16 cellular contexts compared by ENCODE assay signal in the genomic region with DNA sequence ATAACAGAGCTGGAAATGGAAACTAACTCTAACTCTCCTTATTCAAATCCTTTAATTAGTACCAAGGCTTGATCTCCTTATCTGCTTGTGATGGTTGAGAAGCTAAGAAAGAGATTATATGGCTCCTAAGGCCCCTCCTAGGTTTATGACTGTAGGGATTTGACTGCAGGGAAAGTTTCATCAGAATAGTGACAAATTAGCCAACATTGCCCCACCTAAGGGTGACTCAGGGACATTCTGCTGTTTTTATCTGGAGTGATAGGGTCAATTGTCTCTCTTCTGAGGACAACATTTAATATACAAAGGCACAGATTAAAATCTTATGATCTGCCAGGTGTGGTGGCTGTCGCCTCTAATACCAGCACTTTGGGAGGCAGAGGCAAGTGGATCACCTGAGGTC.
DNase-seq lines count a peak whose midpoint lies in the region; ATAC-seq and TF ChIP-seq lines count a peak whose summit lies in the region.
"Had no signal": no experiment of that assay in that cellular context is flagged by ENCODE, and none has a peak within 500 bp of the region (broad histone marks: within the 10 kb centered on the region; RNA-seq: fewer than 3 reads in every experiment).

No MANE protein-coding gene starts in this region.

- no peak for TF ChIP-seq POLR2A in transverse colon (IDR thresholded peaks at IDR 0.05)

- no peak overlapping the region for H3K9ac ChIP-seq in PC-3 (ENCODE audit: low read length)
- H3K9ac ChIP-seq: KMS-11 had no signal

- DNase-seq in SIG-M5 treated with dmso at 0.1 percent for 504 hours (lab: John Stamatoyannopoulos, UW; ENCODE audit: unreplicated experiment) = peak; percentile 53
- DNase-seq in SIG-M5 (lab: John Stamatoyannopoulos, UW) = no peak
- DNase-seq in PC-3 = peak; percentile 45
- DNase-seq in fibroblast of the aortic adventitia (ENCODE audit: low read depth) = peak; percentile 13
- DNase-seq in transverse colon = peak; percentile 47
- DNase-seq in activated CD4-positive, CD25-positive, alpha-beta regulatory T cell treated with anti-CD3 and anti-CD28 coated beads, Interleukin-2, amount 50 U/mL, for 72 hours = no peak
- no peak for DNase-seq in retina
- DNase-seq in stimulated activated naive CD4-positive, alpha-beta T cell treated with Interleukin-2 at 50 U/mL for 16 hours (lab: John Stamatoyannopoulos, UW) = no peak
- DNase-seq: activated T-cell treated with anti-CD3 and anti-CD28 coated beads, Interleukin-2, amount 50 U/mL, for 72 hours; anterior cingulate cortex; DMS 273 treated with DMSO at 0.1 percent for 48 hours; dorsolateral prefrontal cortex; NCI-H2171; pancreas; T-cell had no signal

- H2AFZ ChIP-seq in PC-3 (ENCODE audit: low read length) = no peak overlapping the region

- TF ChIP-seq EP300 in transverse colon (IDR thresholded peaks at IDR 0.05; ENCODE audit: low read depth) = no peak

- no peak; the same call in 1 of the 2 replicates for ATAC-seq in PC-3
- ATAC-seq: activated T-cell treated with anti-CD3 and anti-CD28 coated beads, Interleukin-2, amount 50 U/mL, for 72 hours; pancreas; T-cell had no signal

- CTCF ChIA-PET in PC-3 (lab: Charles Lee) = no interaction called here

- H3K79me2 ChIP-seq in PC-3 (ENCODE audit: low read length) = no peaks in the 10 kb centered on the region

- H4K20me1 ChIP-seq in PC-3 (ENCODE audit: low read length) = no peaks in the 10 kb centered on the region

- H3K27me3 ChIP-seq in PC-3 (ENCODE audit: low read length) (no peaks in the 10 kb centered on the region), transverse colon (no peaks in the 10 kb centered on the region)
- H3K27me3 ChIP-seq: pancreas had no signal

- no TSS peak for BruUV-seq in PC-3 (replicated peaks; lab: Mats Ljungman, UMichigan)

- TF ChIP-seq CTCF in PC-3 (conservative IDR thresholded peaks at IDR 0.05; ENCODE audit: low read depth, low read length) (no peak), fibroblast of the aortic adventitia (IDR thresholded peaks at IDR 0.05; ENCODE audit: insufficient read depth, low read length) (no peak), transverse colon (IDR thresholded peaks at IDR 0.05) (no peak)

- H3K4me2 ChIP-seq in PC-3 (ENCODE audit: low read length) = no peak overlapping the region
- H3K4me2 ChIP-seq: KMS-11 had no signal

- no peaks in the 10 kb centered on the region for H3K36me3 ChIP-seq in PC-3 (ENCODE audit: low read depth, low read length)
- H3K36me3 ChIP-seq in transverse colon = no peaks in the 10 kb centered on the region
- H3K36me3 ChIP-seq: pancreas had no signal

- POLR2A ChIA-PET in PC-3 (lab: Charles Lee; ENCODE audit: unreplicated experiment) = interaction anchor here (0.5 kb wide), 1 partner anchor 56 kb away, joined by 3 read pairs; no protein-coding TSS in a partner anchor

- in situ Hi-C loops in transverse colon (cut with MboI; ENCODE audit: low pct_ligation_motif_present in 1 of 4, low pct_unique_long_range_greater_than_20kb in 1 of 4, low sequenced_read_pairs in 3 of 4) = no loop called here

- H3K4me3 ChIP-seq in PC-3 (ENCODE audit: low read length) (no peak overlapping the region), fibroblast of the aortic adventitia (ENCODE audit: low read depth, low read length) (no peak overlapping the region), transverse colon (no peak overlapping the region)
- H3K4me3 ChIP-seq: dorsolateral prefrontal cortex, pancreas had no signal

- WGBS in transverse colon (ENCODE audit: low coverage in 1 of 2), 2 donors = 45% methylated on average over 1 of the region's 1 CpG; no CpG with 5 or more reads in 1 of the 2 donors

- H3K27ac ChIP-seq in PC-3 (ENCODE audit: low read length) (no peak overlapping the region), transverse colon (peak overlapping the region; percentile 40 to 68 (median 52))
- H3K27ac ChIP-seq: dorsolateral prefrontal cortex, KMS-11, pancreas had no signal

- no peaks in the 10 kb centered on the region for H3F3A ChIP-seq in PC-3 (ENCODE audit: low read length, unreplicated experiment)

- intact Hi-C loops in PC-3 (cut with micrococcal nuclease) = no loop called here
- intact Hi-C loops in transverse colon (cut with DNase I; ENCODE audit: low total_unique reads) = no loop called here

- no peaks in the 10 kb centered on the region for H3K9me3 ChIP-seq in PC-3 (ENCODE audit: low read length)
- no peaks in the 10 kb centered on the region for H3K9me3 ChIP-seq in transverse colon
- H3K9me3 ChIP-seq: pancreas had no signal

- no peaks in the 10 kb centered on the region for H3K9me2 ChIP-seq in PC-3 (replicated peaks; ENCODE audit: low read length)

- H3K4me1 ChIP-seq in PC-3 (ENCODE audit: insufficient read depth, low read length) = no peaks in the 10 kb centered on the region
- peaks cover 0 to 18% (median 10%) of the 10 kb centered on the region in 4 donors for H3K4me1 ChIP-seq in transverse colon
- H3K4me1 ChIP-seq: pancreas had no signal

Comparison
In these comparisons a context has a peak if more than half of its experiments do, and no peak if none do; other contexts are left out.
1. DNase-seq: peak in SIG-M5 treated with dmso at 0.1 percent for 504 hours (single experiment), PC-3 (single experiment), fibroblast of the aortic adventitia (single experiment) and transverse colon (single experiment); none in SIG-M5 (single experiment), activated CD4-positive, CD25-positive, alpha-beta regulatory T cell treated with anti-CD3 and anti-CD28 coated beads, Interleukin-2, amount 50 U/mL, for 72 hours (single experiment), retina (single experiment) and stimulated activated naive CD4-positive, alpha-beta T cell treated with Interleukin-2 at 50 U/mL for 16 hours (single experiment).